ENCODE assay signal across 1 cellular context in the genomic region with DNA sequence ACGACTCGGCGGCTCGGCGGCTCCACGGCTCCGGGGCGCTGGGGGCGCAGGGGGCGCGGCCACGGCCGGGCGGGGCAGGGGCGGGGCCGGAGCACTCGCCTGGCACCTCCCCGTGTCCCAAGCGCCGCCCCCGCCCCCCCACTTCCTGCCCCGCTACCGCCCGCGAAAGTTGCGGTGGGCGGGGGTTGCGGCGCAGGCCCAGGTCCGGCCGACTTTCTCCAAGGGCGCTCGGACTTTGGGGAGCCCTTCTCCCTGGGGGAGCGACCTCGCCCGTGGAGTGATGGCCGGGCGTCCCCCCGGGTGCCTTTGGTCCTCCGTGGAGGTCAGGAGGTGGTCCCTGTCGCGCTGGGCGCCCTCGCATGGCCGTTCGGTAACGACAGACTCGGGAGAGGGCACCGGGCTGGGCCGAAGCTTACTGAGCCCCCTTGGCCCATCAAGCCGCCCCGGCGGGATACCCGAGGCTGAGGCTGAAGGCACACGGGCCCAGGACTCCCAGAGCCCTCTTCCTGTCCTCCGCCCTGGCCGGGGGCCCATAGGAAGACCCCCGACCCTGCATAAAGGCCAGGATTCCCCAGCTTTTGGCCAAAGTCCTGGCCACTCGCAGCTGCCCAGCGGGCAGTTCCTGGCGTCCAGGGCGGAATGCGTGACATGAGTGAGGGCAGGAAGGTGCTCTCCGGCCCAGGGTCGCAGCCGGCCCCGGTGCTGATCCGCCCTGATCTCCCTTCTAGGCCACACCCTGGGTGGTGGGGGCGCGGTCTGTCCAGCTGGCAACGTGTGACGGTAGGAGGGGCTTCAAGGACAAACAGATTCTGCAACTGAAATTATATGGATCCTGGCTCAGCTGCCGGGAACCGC.
TF ChIP-seq lines count a peak whose summit lies in the region.

No MANE protein-coding gene starts in this region.

TF ChIP-seq in neural cell, 6 proteins besides CTCF, POLR2A, EP300 and RAD21 (continued from another document):
- TF ChIP-seq, protein P1, sequence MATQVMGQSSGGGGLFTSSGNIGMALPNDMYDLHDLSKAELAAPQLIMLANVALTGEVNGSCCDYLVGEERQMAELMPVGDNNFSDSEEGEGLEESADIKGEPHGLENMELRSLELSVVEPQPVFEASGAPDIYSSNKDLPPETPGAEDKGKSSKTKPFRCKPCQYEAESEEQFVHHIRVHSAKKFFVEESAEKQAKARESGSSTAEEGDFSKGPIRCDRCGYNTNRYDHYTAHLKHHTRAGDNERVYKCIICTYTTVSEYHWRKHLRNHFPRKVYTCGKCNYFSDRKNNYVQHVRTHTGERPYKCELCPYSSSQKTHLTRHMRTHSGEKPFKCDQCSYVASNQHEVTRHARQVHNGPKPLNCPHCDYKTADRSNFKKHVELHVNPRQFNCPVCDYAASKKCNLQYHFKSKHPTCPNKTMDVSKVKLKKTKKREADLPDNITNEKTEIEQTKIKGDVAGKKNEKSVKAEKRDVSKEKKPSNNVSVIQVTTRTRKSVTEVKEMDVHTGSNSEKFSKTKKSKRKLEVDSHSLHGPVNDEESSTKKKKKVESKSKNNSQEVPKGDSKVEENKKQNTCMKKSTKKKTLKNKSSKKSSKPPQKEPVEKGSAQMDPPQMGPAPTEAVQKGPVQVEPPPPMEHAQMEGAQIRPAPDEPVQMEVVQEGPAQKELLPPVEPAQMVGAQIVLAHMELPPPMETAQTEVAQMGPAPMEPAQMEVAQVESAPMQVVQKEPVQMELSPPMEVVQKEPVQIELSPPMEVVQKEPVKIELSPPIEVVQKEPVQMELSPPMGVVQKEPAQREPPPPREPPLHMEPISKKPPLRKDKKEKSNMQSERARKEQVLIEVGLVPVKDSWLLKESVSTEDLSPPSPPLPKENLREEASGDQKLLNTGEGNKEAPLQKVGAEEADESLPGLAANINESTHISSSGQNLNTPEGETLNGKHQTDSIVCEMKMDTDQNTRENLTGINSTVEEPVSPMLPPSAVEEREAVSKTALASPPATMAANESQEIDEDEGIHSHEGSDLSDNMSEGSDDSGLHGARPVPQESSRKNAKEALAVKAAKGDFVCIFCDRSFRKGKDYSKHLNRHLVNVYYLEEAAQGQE (IDR thresholded peaks at IDR 0.05; ENCODE audit: borderline replicate concordance): no peak
- no peak for TF ChIP-seq MXI1 (conservative IDR thresholded peaks at IDR 0.05; ENCODE audit: poor library complexity, severe bottlenecking)
- no peak for TF ChIP-seq EZH2 (IDR thresholded peaks at IDR 0.05; ENCODE audit: borderline replicate concordance, insufficient read depth, low read length, poor library complexity, severe bottlenecking)
